ENCODE assay signal across 1 cellular context in the genomic region with DNA sequence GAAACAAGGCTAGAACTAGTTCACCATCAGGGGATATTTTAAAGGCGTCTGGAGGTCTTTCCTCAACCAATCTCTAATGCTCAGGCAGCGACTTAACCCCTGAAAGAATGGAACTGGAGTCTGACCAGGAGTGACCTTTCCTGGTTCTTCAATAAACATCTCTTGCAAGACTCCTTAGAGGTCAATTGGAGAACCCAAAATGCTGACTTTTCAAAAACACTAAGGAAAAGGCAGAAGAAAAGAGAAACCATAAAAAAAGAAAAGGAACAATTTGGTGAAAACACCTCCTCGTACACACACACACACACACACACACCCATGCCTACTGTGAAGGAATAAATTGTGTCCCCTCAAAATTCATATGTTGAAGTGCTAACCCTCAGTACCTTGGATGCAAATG.
TF ChIP-seq lines count a peak whose summit lies in the region.

No MANE protein-coding gene starts in this region.

TF ChIP-seq in GM23338, 12 proteins besides CTCF, POLR2A, EP300 and RAD21 (continued from another document):
- no peak for TF ChIP-seq REST (IDR thresholded peaks at IDR 0.05; ENCODE audit: unreplicated experiment)
